Comparison of ENCODE assay signal across 10 cellular contexts in the genomic region with DNA sequence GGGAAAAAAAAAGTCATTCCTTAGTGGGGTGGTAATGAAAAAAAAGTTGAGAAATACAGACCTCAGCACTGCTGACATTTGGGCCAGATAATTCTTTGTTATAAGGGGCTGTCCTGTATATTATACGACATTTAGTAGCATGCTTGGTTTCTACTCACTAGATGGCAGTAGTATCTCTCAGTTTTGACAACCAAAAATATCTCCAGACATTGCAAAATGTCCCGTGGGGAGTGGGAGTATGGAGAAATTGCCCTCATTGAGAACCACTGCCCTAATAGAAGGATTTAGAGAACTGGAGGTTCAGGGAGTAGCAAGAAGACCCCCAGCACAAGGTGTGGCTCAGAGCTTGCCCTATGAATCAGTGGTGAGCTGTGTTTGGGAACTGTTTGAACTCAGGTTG. TPM values are rescaled to one million over a fixed set of nuclear protein-coding genes. Genes with fewer than 3 reads are reported as not detected.
A peak's percentile ranks its signal among the peaks of the same experiment; 100 is the strongest.
DNase-seq lines count a peak whose midpoint lies in the region; ATAC-seq and TF ChIP-seq lines count a peak whose summit lies in the region.
"Had no signal": no experiment of that assay in that cellular context is flagged by ENCODE, and none has a peak within 500 bp of the region (broad histone marks: within the 10 kb centered on the region; RNA-seq: fewer than 3 reads in every experiment).

No MANE protein-coding gene starts in this region.

- no peaks in the 10 kb centered on the region; a peak in 1 of 4 replicates for H3K4me1 ChIP-seq in HCT116 (ENCODE audit: control insufficient read depth in 1 of 2, insufficient read depth in 2 of 2, low read length in 2 of 2)

- H3K9me2 ChIP-seq in HCT116 (ENCODE audit: insufficient read depth): no peaks in the 10 kb centered on the region

- no peak overlapping the region for H3K27ac ChIP-seq in HCT116 (ENCODE audit: low read depth, low read length)
- H3K27ac ChIP-seq: skin epidermis had no signal

- POLR2A ChIA-PET in HCT116 (lab: Charles Lee): interaction anchor here (1.6 kb wide), 1 partner anchor 143 kb away, joined by 7 read pairs; a partner anchor contains a TSS

- no peaks in the 10 kb centered on the region for H3K27me3 ChIP-seq in HCT116 (ENCODE audit: insufficient read depth, low read length)

- H3K9me3 Mint-ChIP-seq in activated T-helper 17 cell treated with anti-CD3 and anti-CD28 coated beads, Interleukin-2, amount 50 U/mL, for 72 hours: no peaks in the 10 kb centered on the region

- H3K36me3 Mint-ChIP-seq in activated T-helper 17 cell treated with anti-CD3 and anti-CD28 coated beads, Interleukin-2, amount 50 U/mL, for 72 hours (ENCODE audit: low read depth): peaks cover 100% of the 10 kb centered on the region

- no peak overlapping the region for H3K9ac ChIP-seq in HCT116 (ENCODE audit: low read length)

- peak; percentile 58 for TF ChIP-seq RAD21 in HCT116 (IDR thresholded peaks at IDR 0.05; ENCODE audit: low read depth)

- H3K4me3 ChIP-seq in HCT116 (replicated peaks in 1 of 2; ENCODE audit: low read depth in 1 of 2, low read length in 2 of 2): no peak overlapping the region
- H3K4me3 ChIP-seq: skin epidermis had no signal

- H3K36me3 ChIP-seq in HCT116 (ENCODE audit: control insufficient read depth in 1 of 2, insufficient read depth in 2 of 2, low read length in 2 of 2): peaks cover 35 to 59% of the 10 kb centered on the region in 2 experiments; a peak in 3 of 4 replicates

- no peak overlapping the region for H3K4me3 Mint-ChIP-seq in activated T-helper 17 cell treated with anti-CD3 and anti-CD28 coated beads, Interleukin-2, amount 50 U/mL, for 72 hours
- H3K4me3 Mint-ChIP-seq: T-helper 17 cell had no signal

- H3K4me1 Mint-ChIP-seq in activated T-helper 17 cell treated with anti-CD3 and anti-CD28 coated beads, Interleukin-2, amount 50 U/mL, for 72 hours: no peaks in the 10 kb centered on the region
- H3K4me1 Mint-ChIP-seq: T-helper 17 cell had no signal

- RAD21 ChIA-PET in HCT116 (lab: Charles Lee; ENCODE audit: low non-redundant PET in 1 of 2, low total read pairs in 2 of 2, uncharacterized antibody in 2 of 2, unreplicated experiment in 2 of 2): no interaction called here

- BruUV-seq in HCT116 (replicated peaks; lab: Mats Ljungman, UMichigan): no TSS peak

- CTCF ChIA-PET in HCT116 (lab: Charles Lee): interaction anchor here (1.2 to 3.9 kb wide), 4 partner anchors 27 to 140 kb away, joined by 3 to 14 read pairs (median 12); no protein-coding TSS in a partner anchor

- no peak overlapping the region for H2AFZ ChIP-seq in HCT116 (ENCODE audit: low read depth, low read length, poor library complexity, severe bottlenecking)

- intact Hi-C loops in HCT116 (cut with micrococcal nuclease): loop anchor here (5.0 kb wide), 1 partner anchor 40 kb away; no protein-coding TSS in a partner anchor

- no peaks in the 10 kb centered on the region for H3K27me3 Mint-ChIP-seq in activated T-helper 17 cell treated with anti-CD3 and anti-CD28 coated beads, Interleukin-2, amount 50 U/mL, for 72 hours
- H3K27me3 Mint-ChIP-seq: T-helper 17 cell had no signal

- peak; percentile 35 to 56 (median 52); a peak in 5 of 6 replicates for TF ChIP-seq CTCF in HCT116 (IDR thresholded peaks at IDR 0.05 in 2 of 3, conservative IDR thresholded peaks at IDR 0.05 in 1 of 3; ENCODE audit: borderline replicate concordance in 1 of 3, insufficient read depth in 1 of 3, low read depth in 2 of 3, low read length in 2 of 3)

- no peak for TF ChIP-seq POLR2A in HCT116 (IDR thresholded peaks at IDR 0.05; ENCODE audit: borderline replicate concordance, extremely low read depth, insufficient read depth, insufficient read length)

- DNase-seq in CD1c-positive myeloid dendritic cell (ENCODE audit: extremely low spot score) (peak; percentile 74), HCT116 (ENCODE audit: low read depth, low spot score) (no peak), left lobe of liver (ENCODE audit: low spot score) (no peak), NCI-H2029 (lab: John Stamatoyannopoulos, UW) (no peak), 8988T (no peak), NCI-H1048 (lab: John Stamatoyannopoulos, UW) (no peak)
- DNase-seq: T-helper 17 cell had no signal

- no peak overlapping the region for H3K4me2 ChIP-seq in HCT116 (ENCODE audit: low read length)

- H3K27ac Mint-ChIP-seq in activated T-helper 17 cell treated with anti-CD3 and anti-CD28 coated beads, Interleukin-2, amount 50 U/mL, for 72 hours: peak overlapping the region; percentile 73
- H3K27ac Mint-ChIP-seq: T-helper 17 cell had no signal

- H4K20me1 ChIP-seq in HCT116 (ENCODE audit: insufficient read depth): no peaks in the 10 kb centered on the region

- ATAC-seq in HCT116 (peak; percentile 49), left lobe of liver (peak; percentile 44), GM19452 (IDR thresholded peaks at IDR 0.05; ENCODE audit: unreplicated experiment) (no peak)
- ATAC-seq in activated T-helper 17 cell treated with anti-CD3 and anti-CD28 coated beads, Interleukin-2, amount 50 U/mL, for 72 hours (replicated peaks): no peak
- ATAC-seq: T-helper 17 cell had no signal

- H3K9me3 ChIP-seq in HCT116 (ENCODE audit: control insufficient read depth in 1 of 2, insufficient read depth in 1 of 2, low read depth in 1 of 2, low read length in 2 of 2): no peaks in the 10 kb centered on the region

- H3K79me2 ChIP-seq in HCT116 (ENCODE audit: insufficient read depth, low read length): no peaks in the 10 kb centered on the region

TF ChIP-seq in HCT116, 20 proteins besides CTCF, POLR2A, EP300 and RAD21:
- TF ChIP-seq TCF7L2 (IDR thresholded peaks at IDR 0.05; ENCODE audit: borderline replicate concordance, extremely low read depth, insufficient read depth, insufficient read length) (no peak), CEBPB (IDR thresholded peaks at IDR 0.05; ENCODE audit: low read depth) (no peak)

RNA-seq across cellular contexts. Expression of a gene that starts 28.6 kb away (rescaled TPM):
- 36.0 TPM for total RNA-seq in HCT116 (2021; ENCODE audit: unreplicated experiment)
- polyA plus RNA-seq in HCT116 (2012): 50.5 and 52.8 TPM in 2 replicates
- 10 to 100 TPM; 43.4 to 55.3 TPM for total RNA-seq in activated T-helper 17 cell treated with anti-CD3 and anti-CD28 coated beads, Interleukin-2, amount 50 U/mL, for 72 hours
- 39.2 TPM for total RNA-seq in left lobe of liver

Comparison
In these comparisons a context has a peak if more than half of its experiments do, and no peak if none do; other contexts are left out.
1. ATAC-seq: peak in HCT116 (single experiment) and left lobe of liver (single experiment); none in activated T-helper 17 cell treated with anti-CD3 and anti-CD28 coated beads, Interleukin-2, amount 50 U/mL, for 72 hours (single experiment) and GM19452 (single experiment).